In genomic region chr5:176538505-176538806, GRCh38 we compare ENCODE assay signal across 8 cellular contexts. TPM values are rescaled to one million over a fixed set of nuclear protein-coding genes. Genes with fewer than 3 reads are reported as not detected.
A peak's percentile ranks its signal among the peaks of the same experiment; 100 is the strongest.
DNase-seq lines count a peak whose midpoint lies in the region; ATAC-seq and TF ChIP-seq lines count a peak whose summit lies in the region.

No MANE protein-coding gene starts in this region.

- peaks cover 5 to 6% of the 10 kb centered on the region in 2 donors for H3K36me3 Mint-ChIP-seq in activated T-cell treated with anti-CD3 and anti-CD28 coated beads, Interleukin-2, amount 50 U/mL, for 72 hours (ENCODE audit: insufficient read depth in 2 of 2)
- H3K36me3 Mint-ChIP-seq in activated T-helper 17 cell treated with anti-CD3 and anti-CD28 coated beads, Interleukin-2, amount 50 U/mL, for 72 hours (ENCODE audit: low read depth), result peaks cover 39% of the 10 kb centered on the region

- H3K36me3 ChIP-seq in left lung (no peaks in the 10 kb centered on the region), thyroid gland (no peaks in the 10 kb centered on the region)

- CTCF ChIA-PET in GM10248 (lab: Yijun Ruan, JAX), result interaction anchor here (1.0 to 2.8 kb wide), 4 partner anchors 20 to 122 kb away, joined by 3 to 15 read pairs (median 4); partner anchors contain the start of gene FAF2

- peak overlapping the region; percentile 54 to 99 for H3K27ac ChIP-seq in left lung
- peak overlapping the region in 2 of 3 donors; percentile 96 to 97 for H3K27ac ChIP-seq in thyroid gland

- 55 to 58% methylated on average over 6 of the region's 6 CpGs for WGBS in thyroid gland, 2 donors

- TF ChIP-seq CTCF in left lung (IDR thresholded peaks at IDR 0.05) (no peak), thyroid gland (IDR thresholded peaks at IDR 0.05) (no peak), GM10248 (IDR thresholded peaks at IDR 0.05; ENCODE audit: control extremely low read depth, extremely low read depth, low read depth, missing control alignments) (no peak)

- H3K4me1 ChIP-seq in left lung (peaks cover 45 to 77% of the 10 kb centered on the region in 2 donors), thyroid gland (peaks cover 29 to 47% of the 10 kb centered on the region in 2 donors)

- ATAC-seq in activated T-cell treated with anti-CD3 and anti-CD28 coated beads, Interleukin-2, amount 50 U/mL, for 72 hours (replicated peaks in 1 of 2), result no peak
- no peak for ATAC-seq in activated T-helper 17 cell treated with anti-CD3 and anti-CD28 coated beads, Interleukin-2, amount 50 U/mL, for 72 hours (replicated peaks)
- no peak for ATAC-seq in left lung

- peak overlapping the region; percentile 94 for H3K27ac Mint-ChIP-seq in activated T-cell treated with anti-CD3 and anti-CD28 coated beads, Interleukin-2, amount 50 U/mL, for 72 hours
- peak overlapping the region; percentile 98 for H3K27ac Mint-ChIP-seq in activated T-helper 17 cell treated with anti-CD3 and anti-CD28 coated beads, Interleukin-2, amount 50 U/mL, for 72 hours

- no peaks in the 10 kb centered on the region for H3K9me3 Mint-ChIP-seq in activated T-cell treated with anti-CD3 and anti-CD28 coated beads, Interleukin-2, amount 50 U/mL, for 72 hours
- H3K9me3 Mint-ChIP-seq in activated T-helper 17 cell treated with anti-CD3 and anti-CD28 coated beads, Interleukin-2, amount 50 U/mL, for 72 hours, result no peaks in the 10 kb centered on the region

- H3K4me3 ChIP-seq in left lung (no peak overlapping the region), thyroid gland (replicated peaks in 1 of 3) (peak overlapping the region in 1 of 3 donors; percentile 92)

- peaks cover 72% of the 10 kb centered on the region for H3K4me1 Mint-ChIP-seq in activated T-cell treated with anti-CD3 and anti-CD28 coated beads, Interleukin-2, amount 50 U/mL, for 72 hours (ENCODE audit: low read depth)
- H3K4me1 Mint-ChIP-seq in activated T-helper 17 cell treated with anti-CD3 and anti-CD28 coated beads, Interleukin-2, amount 50 U/mL, for 72 hours, result peaks cover 24% of the 10 kb centered on the region

- H3K27me3 ChIP-seq in left lung (no peaks in the 10 kb centered on the region), thyroid gland (no peaks in the 10 kb centered on the region)

- TF ChIP-seq POLR2A in thyroid gland (IDR thresholded peaks at IDR 0.05), result no peak

- POLR2A ChIA-PET in GM10248 (lab: Yijun Ruan, JAX), result interaction anchor here (2.1 kb wide), 1 partner anchor 90 kb away, joined by 9 read pairs; the partner anchor contains the start of gene FAF2

- intact Hi-C loops in left lung (cut with DNase I), result no loop called here
- intact Hi-C loops in thyroid gland (cut with DNase I), result no loop called here

- H3K27me3 Mint-ChIP-seq in activated T-cell treated with anti-CD3 and anti-CD28 coated beads, Interleukin-2, amount 50 U/mL, for 72 hours (ENCODE audit: low read depth), result no peaks in the 10 kb centered on the region
- no peaks in the 10 kb centered on the region for H3K27me3 Mint-ChIP-seq in activated T-helper 17 cell treated with anti-CD3 and anti-CD28 coated beads, Interleukin-2, amount 50 U/mL, for 72 hours

- peak overlapping the region; percentile 81 to 99 for H3K4me3 Mint-ChIP-seq in activated T-cell treated with anti-CD3 and anti-CD28 coated beads, Interleukin-2, amount 50 U/mL, for 72 hours
- H3K4me3 Mint-ChIP-seq in activated T-helper 17 cell treated with anti-CD3 and anti-CD28 coated beads, Interleukin-2, amount 50 U/mL, for 72 hours, result peak overlapping the region; percentile 96

- H3K9me3 ChIP-seq in left lung (no peaks in the 10 kb centered on the region), thyroid gland (no peaks in the 10 kb centered on the region)

- no peak for DNase-seq in activated T-cell treated with anti-CD3 and anti-CD28 coated beads, Interleukin-2, amount 50 U/mL, for 72 hours
- no peak for DNase-seq in activated T-cell treated with anti-CD3 and anti-CD28 coated beads, Interleukin-2, amount 50 U/mL, for 48 hours
- DNase-seq in left lung (no peak), thyroid gland (no peak), GM10248 (ENCODE audit: extremely low spot score) (no peak), NCI-H2081 treated with DMSO at 0.1 percent for 48 hours (lab: John Stamatoyannopoulos, UW) (no peak), DMS153 treated with DMSO at 0.1 percent for 48 hours (lab: John Stamatoyannopoulos, UW; ENCODE audit: unreplicated experiment) (no peak)

RNA-seq across cellular contexts. Expression of gene RNF44, which starts 1.3 kb away (rescaled TPM):
- total RNA-seq in activated T-cell treated with anti-CD3 and anti-CD28 coated beads, Interleukin-2, amount 50 U/mL, for 72 hours, result 10 to 100 TPM; 93.0 to 93.6 TPM
- 10 to 100 TPM; 85.3 to 88.1 TPM for total RNA-seq in activated T-helper 17 cell treated with anti-CD3 and anti-CD28 coated beads, Interleukin-2, amount 50 U/mL, for 72 hours
- total RNA-seq in left lung (10 to 100 TPM; 37.6 to 42.2 TPM), thyroid gland (10 to 100 TPM; 12.1 to 27.3 (median 22.4) TPM)

RNA-seq across cellular contexts. Expression of gene CDHR2, which starts 10.7 kb away (rescaled TPM):
- total RNA-seq in activated T-cell treated with anti-CD3 and anti-CD28 coated beads, Interleukin-2, amount 50 U/mL, for 72 hours, result under 1 TPM; 0.67 to 0.81 TPM
- under 1 TPM; 0.50 to 0.69 TPM for total RNA-seq in activated T-helper 17 cell treated with anti-CD3 and anti-CD28 coated beads, Interleukin-2, amount 50 U/mL, for 72 hours
- under 1 TPM in 1 of 2 donors, not detected in 1; 0.26 TPM for total RNA-seq in left lung
- total RNA-seq in thyroid gland, result under 1 TPM in 1 of 4 donors, not detected in 3; 0.11 TPM
